In genomic region chr10:61164458-61165160, GRCh38 we compare ENCODE assay signal across 15 cellular contexts.
DNase-seq lines count a peak whose midpoint lies in the region; ATAC-seq and TF ChIP-seq lines count a peak whose summit lies in the region.
"Had no signal": no experiment of that assay in that cellular context is flagged by ENCODE, and none has a peak within 500 bp of the region (broad histone marks: within the 10 kb centered on the region; RNA-seq: fewer than 3 reads in every experiment).

No MANE protein-coding gene starts in this region.

- H3K36me3 ChIP-seq in right atrium auricular region (no peaks in the 10 kb centered on the region), lower lobe of right lung (no peaks in the 10 kb centered on the region)

- no peaks in the 10 kb centered on the region for H3K27me3 ChIP-seq in right atrium auricular region
- H3K27me3 ChIP-seq in lower lobe of right lung (ENCODE audit: low read depth) = no peaks in the 10 kb centered on the region

- H3K4me1 Mint-ChIP-seq in stimulated activated naive B cell treated with anti-CD40 and anti-IgM and Interleukin-4, amounts not matched to agents 10 μg/mL and 1 μg/mL and 100 μg/mL, for 72 hours = no peaks in the 10 kb centered on the region
- H3K4me1 Mint-ChIP-seq: naive thymus-derived CD8-positive, alpha-beta T cell had no signal

- DNase-seq in Right ventricle myocardium superior (peak; percentile 48), right atrium auricular region (ENCODE audit: low spot score) (no peak), cerebellum (ENCODE audit: low spot score) (peak; percentile 15), lower lobe of right lung (peak; percentile 41), NCI-H146 (lab: John Stamatoyannopoulos, UW) (no peak)
- no peak for DNase-seq in stimulated activated naive B cell treated with anti-CD40 and anti-IgM and Interleukin-4, amounts not matched to agents 10 μg/mL and 1 μg/mL and 100 μg/mL, for 72 hours
- DNase-seq in activated CD4-positive, alpha-beta T cell treated with anti-CD3 and anti-CD28 coated beads for 48 hours = no peak
- DNase-seq: amniotic stem cell; DND-41; naive thymus-derived CD8-positive, alpha-beta T cell; NCI-H187 treated with DMSO at 0.1 percent for 48 hours; PC-9; stimulated activated CD4-positive, alpha-beta T cell treated with anti-CD3 and anti-CD28 coated beads, Interleukin-1b, Interleukin-23, amount 100 ng/mL, for 48 hours; T-helper 9 cell had no signal

- H3K36me3 Mint-ChIP-seq in stimulated activated naive B cell treated with anti-CD40 and anti-IgM and Interleukin-4, amounts not matched to agents 10 μg/mL and 1 μg/mL and 100 μg/mL, for 72 hours = no peaks in the 10 kb centered on the region

- H3K27ac Mint-ChIP-seq in stimulated activated naive B cell treated with anti-CD40 and anti-IgM and Interleukin-4, amounts not matched to agents 10 μg/mL and 1 μg/mL and 100 μg/mL, for 72 hours = no peak overlapping the region
- H3K27ac Mint-ChIP-seq: naive thymus-derived CD8-positive, alpha-beta T cell had no signal

- H3K9me3 ChIP-seq in right atrium auricular region (peaks cover 6 to 14% of the 10 kb centered on the region in 2 donors), lower lobe of right lung (no peaks in the 10 kb centered on the region)

- H3K27me3 Mint-ChIP-seq in stimulated activated naive B cell treated with anti-CD40 and anti-IgM and Interleukin-4, amounts not matched to agents 10 μg/mL and 1 μg/mL and 100 μg/mL, for 72 hours = peaks cover 4 to 9% of the 10 kb centered on the region in 2 donors

- peaks cover 3 to 6% of the 10 kb centered on the region in 2 donors for H3K9me3 Mint-ChIP-seq in stimulated activated naive B cell treated with anti-CD40 and anti-IgM and Interleukin-4, amounts not matched to agents 10 μg/mL and 1 μg/mL and 100 μg/mL, for 72 hours

- intact Hi-C loops in Right ventricle myocardium superior (cut with DNase I) = no loop called here
- intact Hi-C loops in lower lobe of right lung (cut with DNase I) = no loop called here

- H3K4me3 ChIP-seq in right atrium auricular region (no peak overlapping the region), lower lobe of right lung (no peak overlapping the region)
- H3K4me3 ChIP-seq: PC-9 had no signal

- ATAC-seq in Right ventricle myocardium superior (ENCODE audit: poor library complexity) = peak; percentile 53
- ATAC-seq in lower lobe of right lung = peak; percentile 66 to 74
- ATAC-seq in stimulated activated naive B cell treated with anti-CD40 and anti-IgM and Interleukin-4, amounts not matched to agents 10 μg/mL and 1 μg/mL and 100 μg/mL, for 72 hours (replicated peaks) = no peak
- no peak for ATAC-seq in HG03159 (IDR thresholded peaks at IDR 0.05; ENCODE audit: unreplicated experiment)
- ATAC-seq: naive thymus-derived CD8-positive, alpha-beta T cell had no signal

- TF ChIP-seq CTCF in right atrium auricular region (IDR thresholded peaks at IDR 0.05) (no peak), lower lobe of right lung (IDR thresholded peaks at IDR 0.05) (no peak)

- no peak overlapping the region for H3K4me3 Mint-ChIP-seq in stimulated activated naive B cell treated with anti-CD40 and anti-IgM and Interleukin-4, amounts not matched to agents 10 μg/mL and 1 μg/mL and 100 μg/mL, for 72 hours
- H3K4me3 Mint-ChIP-seq: naive thymus-derived CD8-positive, alpha-beta T cell had no signal

- H3K27ac ChIP-seq in right atrium auricular region (peak overlapping the region in 1 of 2 donors; percentile 2), lower lobe of right lung (no peak overlapping the region)
- H3K27ac ChIP-seq: PC-9 had no signal

- H3K4me1 ChIP-seq in right atrium auricular region (no peaks in the 10 kb centered on the region), lower lobe of right lung (no peaks in the 10 kb centered on the region)

Comparison
In these comparisons a context has a peak if more than half of its experiments do, and no peak if none do; other contexts are left out.
1. DNase-seq: peak in Right ventricle myocardium superior (single experiment), cerebellum (single experiment) and lower lobe of right lung (single experiment); none in right atrium auricular region (single experiment), stimulated activated naive B cell treated with anti-CD40 and anti-IgM and Interleukin-4, amounts not matched to agents 10 μg/mL and 1 μg/mL and 100 μg/mL, for 72 hours (single experiment), activated CD4-positive, alpha-beta T cell treated with anti-CD3 and anti-CD28 coated beads for 48 hours (single experiment) and NCI-H146 (single experiment).
2. ATAC-seq: peak in Right ventricle myocardium superior (single experiment) and lower lobe of right lung (2 of 2); none in stimulated activated naive B cell treated with anti-CD40 and anti-IgM and Interleukin-4, amounts not matched to agents 10 μg/mL and 1 μg/mL and 100 μg/mL, for 72 hours (0 of 2) and HG03159 (single experiment).